8 cellular contexts compared by ENCODE assay signal in genomic region chr7:93245525-93246432, GRCh38. TPM values are rescaled to one million over a fixed set of nuclear protein-coding genes. Genes with fewer than 3 reads are reported as not detected.
A peak's percentile ranks its signal among the peaks of the same experiment; 100 is the strongest.
DNase-seq lines count a peak whose midpoint lies in the region; ATAC-seq and TF ChIP-seq lines count a peak whose summit lies in the region.

No MANE protein-coding gene starts in this region.

- peak overlapping the region; percentile 43 for H3K4me3 Mint-ChIP-seq in stimulated activated naive CD8-positive, alpha-beta T cell treated with anti-CD3 and anti-CD28 coated beads, Interleukin-15, Interleukin-2, amounts not matched to agents 100 ng/mL and 50 ng/mL, for 24 hours
- no peak overlapping the region for H3K4me3 Mint-ChIP-seq in chondrocyte (ENCODE audit: unreplicated experiment)

- no peak for ATAC-seq in stimulated activated naive CD8-positive, alpha-beta T cell treated with anti-CD3 and anti-CD28 coated beads, Interleukin-15, Interleukin-2, amounts not matched to agents 100 U/mL and 50 U/mL, for 24 hours
- peak; percentile 60 for ATAC-seq in mucosa of descending colon

- H3K4me1 Mint-ChIP-seq in stimulated activated naive CD8-positive, alpha-beta T cell treated with anti-CD3 and anti-CD28 coated beads, Interleukin-15, Interleukin-2, amounts not matched to agents 100 ng/mL and 50 ng/mL, for 24 hours (ENCODE audit: low read depth), result peaks cover 5% of the 10 kb centered on the region
- peaks cover 23% of the 10 kb centered on the region for H3K4me1 Mint-ChIP-seq in chondrocyte (ENCODE audit: low read depth)

- TF ChIP-seq CTCF in chondrocyte (IDR thresholded peaks at IDR 0.05) (peak; percentile 94), mucosa of descending colon (IDR thresholded peaks at IDR 0.05) (no peak)

- DNase-seq in stimulated activated naive CD8-positive, alpha-beta T cell treated with anti-CD3 and anti-CD28 coated beads, Interleukin-15, Interleukin-2, amounts not matched to agents 100 U/mL and 50 U/mL, for 24 hours, result no peak
- DNase-seq in NCI-H69 (lab: John Stamatoyannopoulos, UW) (peak; percentile 37), chondrocyte (ENCODE audit: low spot score) (no peak), mucosa of descending colon (peak in 1 of 3 donors; percentile 28), NCI-H446 treated with DMSO at 0.1 percent for 48 hours (lab: John Stamatoyannopoulos, UW) (no peak), HuH-7 (ENCODE audit: low spot score) (no peak), COR-L47 (lab: John Stamatoyannopoulos, UW) (no peak)

- H3K36me3 ChIP-seq in mucosa of descending colon (ENCODE audit: low read depth), result no peaks in the 10 kb centered on the region

- no peaks in the 10 kb centered on the region for H3K9me3 ChIP-seq in mucosa of descending colon

- no peak overlapping the region for H3K4me3 ChIP-seq in mucosa of descending colon

- peaks cover 2% of the 10 kb centered on the region for H3K4me1 ChIP-seq in mucosa of descending colon (ENCODE audit: low read depth)

- no peaks in the 10 kb centered on the region for H3K9me3 Mint-ChIP-seq in stimulated activated naive CD8-positive, alpha-beta T cell treated with anti-CD3 and anti-CD28 coated beads, Interleukin-15, Interleukin-2, amounts not matched to agents 100 ng/mL and 50 ng/mL, for 24 hours
- no peaks in the 10 kb centered on the region for H3K9me3 Mint-ChIP-seq in chondrocyte (ENCODE audit: low read depth)

- H3K27ac Mint-ChIP-seq in stimulated activated naive CD8-positive, alpha-beta T cell treated with anti-CD3 and anti-CD28 coated beads, Interleukin-15, Interleukin-2, amounts not matched to agents 100 ng/mL and 50 ng/mL, for 24 hours, result no peak overlapping the region
- no peak overlapping the region for H3K27ac Mint-ChIP-seq in chondrocyte (ENCODE audit: unreplicated experiment)

- H3K27me3 Mint-ChIP-seq in stimulated activated naive CD8-positive, alpha-beta T cell treated with anti-CD3 and anti-CD28 coated beads, Interleukin-15, Interleukin-2, amounts not matched to agents 100 ng/mL and 50 ng/mL, for 24 hours, result no peaks in the 10 kb centered on the region
- no peaks in the 10 kb centered on the region for H3K27me3 Mint-ChIP-seq in chondrocyte (ENCODE audit: low read depth)

- no peaks in the 10 kb centered on the region for H3K36me3 Mint-ChIP-seq in stimulated activated naive CD8-positive, alpha-beta T cell treated with anti-CD3 and anti-CD28 coated beads, Interleukin-15, Interleukin-2, amounts not matched to agents 100 ng/mL and 50 ng/mL, for 24 hours (ENCODE audit: low read depth)
- H3K36me3 Mint-ChIP-seq in chondrocyte (ENCODE audit: low read depth), result no peaks in the 10 kb centered on the region

- intact Hi-C loops in mucosa of descending colon (cut with DNase I, micrococcal nuclease), result no loop called here

RNA-seq across cellular contexts. Expression of gene VPS50, which starts 13.6 kb away (rescaled TPM):
- total RNA-seq in chondrocyte, result 16.7 to 24.7 TPM (median 17.4 TPM) in 3 replicates
- total RNA-seq in mucosa of descending colon, result 10 to 100 TPM; 24.6 to 42.4 (median 30.2) TPM

RNA-seq across cellular contexts. Expression of gene HEPACAM2, which starts 19.5 kb away (rescaled TPM):
- total RNA-seq in chondrocyte (not detected in 3 replicates), mucosa of descending colon (100 to 1,000 TPM in 1 of 3 donors, 10 to 100 TPM in 2; 24.2 to 106 (median 70.6) TPM)

Comparison
In these comparisons a context has a peak if more than half of its experiments do, and no peak if none do; other contexts are left out.
1. RNA of gene HEPACAM2, which starts 19.5 kb away (total RNA-seq): 24.2 to 106 TPM in mucosa of descending colon; not detected in chondrocyte; every median in the first group is over 10 times any median in the second.